Comparison of ENCODE assay signal across 1 cellular context in genomic region chr5:154940772-154941620, GRCh38.
A peak's percentile ranks its signal among the peaks of the same experiment; 100 is the strongest.
TF ChIP-seq lines count a peak whose summit lies in the region.

TSS of gene MRPL22 (plus strand) at chr5:154941073. CDS start at chr5:154941111, 38 bp downstream.

TF ChIP-seq in HepG2, 621 proteins besides CTCF, POLR2A, EP300 and RAD21 (continued from another document and continues in another):
- 0 out of 2 replicates have a peak, but pooled peaks have one; percentile 19 for TF ChIP-seq ZNF281 (CRISPR knock-in tag; IDR thresholded peaks at IDR 0.05; ENCODE audit: borderline replicate concordance)
- TF ChIP-seq FOXJ3 (CRISPR knock-in tag; IDR thresholded peaks at IDR 0.05; ENCODE audit: borderline replicate concordance), result no peak
- TF ChIP-seq CCAR2 (optimal IDR thresholded peaks at IDR 0.05; ENCODE audit: low read depth, low read length), result no peak
- no peak for TF ChIP-seq GTF2F1 (IDR thresholded peaks at IDR 0.05; ENCODE audit: low read length)
- 0 out of 2 replicates have a peak, but pooled peaks have one; percentile 45 for TF ChIP-seq ZNF678 (CRISPR knock-in tag; IDR thresholded peaks at IDR 0.05)
- 0 out of 2 replicates have a peak, but pooled peaks have one; percentile 49 for TF ChIP-seq ZIK1 (CRISPR knock-in tag; IDR thresholded peaks at IDR 0.05; ENCODE audit: borderline replicate concordance, low read depth)
- peak; percentile 75; the same call in 1 of the 2 replicates for TF ChIP-seq SNAI1 (CRISPR knock-in tag; IDR thresholded peaks at IDR 0.05; ENCODE audit: borderline replicate concordance)
- TF ChIP-seq RNF2 (conservative IDR thresholded peaks at IDR 0.05; ENCODE audit: low read depth), result no peak
- TF ChIP-seq MATR3 (CRISPR knock-in tag; IDR thresholded peaks at IDR 0.05), result no peak
- TF ChIP-seq ZNF574 (CRISPR knock-in tag; IDR thresholded peaks at IDR 0.05), result peak; percentile 90
- TF ChIP-seq ZNF605 (CRISPR knock-in tag; IDR thresholded peaks at IDR 0.05), result peak; percentile 79; the same call in 1 of the 2 replicates
- TF ChIP-seq KDM5B (CRISPR knock-in tag; IDR thresholded peaks at IDR 0.05; ENCODE audit: borderline replicate concordance), result peak; percentile 19; the same call in 1 of the 2 replicates
- TF ChIP-seq ZKSCAN8 (CRISPR knock-in tag; IDR thresholded peaks at IDR 0.05; ENCODE audit: borderline replicate concordance), result no peak
- peak; percentile 60 for TF ChIP-seq SRSF1 (optimal IDR thresholded peaks at IDR 0.05; ENCODE audit: low read depth, low read length)
- no peak for TF ChIP-seq U2AF1 (optimal IDR thresholded peaks at IDR 0.05; ENCODE audit: low read depth, low read length)
- peak; percentile 90 for TF ChIP-seq KMT2B (CRISPR knock-in tag; IDR thresholded peaks at IDR 0.05)
- TF ChIP-seq ZNF547 (CRISPR knock-in tag; IDR thresholded peaks at IDR 0.05), result peak; percentile 62; the same call in 1 of the 2 replicates
- no peak for TF ChIP-seq RARA (CRISPR knock-in tag; IDR thresholded peaks at IDR 0.05)
- 0 out of 2 replicates have a peak, but pooled peaks have one; percentile 68 for TF ChIP-seq ZNF276 (CRISPR knock-in tag; IDR thresholded peaks at IDR 0.05; ENCODE audit: low read depth)
- peak; percentile 50; the same call in 1 of the 2 replicates for TF ChIP-seq ZBTB4 (CRISPR knock-in tag; IDR thresholded peaks at IDR 0.05; ENCODE audit: borderline replicate concordance)
- no peak for TF ChIP-seq RORA (CRISPR knock-in tag; IDR thresholded peaks at IDR 0.05)
- TF ChIP-seq KLF13 (CRISPR knock-in tag; IDR thresholded peaks at IDR 0.05), result no peak
- no peak for TF ChIP-seq PCBP1 (IDR thresholded peaks at IDR 0.05; ENCODE audit: borderline replicate concordance, low read depth, low read length)
- TF ChIP-seq POGZ (CRISPR knock-in tag; IDR thresholded peaks at IDR 0.05), result peak; percentile 90
- TF ChIP-seq ZNF350 (CRISPR knock-in tag; IDR thresholded peaks at IDR 0.05; ENCODE audit: borderline replicate concordance, low read depth), result peak; percentile 78
- peak; percentile 86 for TF ChIP-seq CCDC6 (CRISPR knock-in tag; IDR thresholded peaks at IDR 0.05)
- TF ChIP-seq ZNF280D (CRISPR knock-in tag; IDR thresholded peaks at IDR 0.05), result peak; percentile 51; the same call in 1 of the 2 replicates
- peak; percentile 29; the same call in 1 of the 2 replicates for TF ChIP-seq ARID5B (CRISPR knock-in tag; IDR thresholded peaks at IDR 0.05)
- no peak for TF ChIP-seq ZNF3 (CRISPR knock-in tag; IDR thresholded peaks at IDR 0.05)
- no peak for TF ChIP-seq ZNF256 (CRISPR knock-in tag; conservative IDR thresholded peaks at IDR 0.05)
- TF ChIP-seq PITX1 (CRISPR knock-in tag; IDR thresholded peaks at IDR 0.05), result peak; percentile 55
- peak; percentile 31 for TF ChIP-seq PAXIP1 (CRISPR knock-in tag; conservative IDR thresholded peaks at IDR 0.05)
- TF ChIP-seq ZNF383 (CRISPR knock-in tag; IDR thresholded peaks at IDR 0.05; ENCODE audit: borderline replicate concordance), result no peak
- TF ChIP-seq IRF9 (CRISPR knock-in tag; IDR thresholded peaks at IDR 0.05; ENCODE audit: borderline replicate concordance), result no peak
